23 cellular contexts compared by ENCODE assay signal in the genomic region with DNA sequence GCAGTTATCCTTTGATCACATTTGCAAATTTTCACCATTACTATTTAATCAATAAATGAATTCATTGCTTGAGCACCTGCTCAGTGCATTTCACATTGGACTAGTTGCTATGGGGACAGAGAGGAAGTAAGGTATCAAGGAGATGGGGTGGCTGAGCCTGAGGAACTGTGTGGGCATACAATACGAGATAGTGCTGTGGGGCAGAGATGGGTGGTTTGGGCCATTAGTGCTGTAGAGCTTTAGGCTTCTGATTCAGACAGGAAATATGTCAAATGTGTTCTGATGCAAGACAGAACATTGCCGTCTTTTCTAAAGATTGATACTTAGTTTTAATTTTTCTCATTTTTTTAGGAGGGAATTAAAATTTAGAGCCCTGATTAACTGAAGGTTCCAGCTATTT. TPM values are rescaled to one million over a fixed set of nuclear protein-coding genes. Genes with fewer than 3 reads are reported as not detected.
"Had no signal": no experiment of that assay in that cellular context is flagged by ENCODE, and none has a peak within 500 bp of the region (broad histone marks: within the 10 kb centered on the region; RNA-seq: fewer than 3 reads in every experiment).

No MANE protein-coding gene starts in this region.

- DNase-seq: activated B cell treated with CpG ODN at 0.5 μM for 24 hours; activated CD4-positive, alpha-beta T cell treated with anti-CD3 and anti-CD28 coated beads for 1 hour; activated CD4-positive, alpha-beta T cell treated with anti-CD3 and anti-CD28 coated beads, Interleukin-2, amount 10 ng/mL, durations not matched to agents 24 days and 14 days; activated CD4-positive, alpha-beta T cell treated with anti-CD3 and anti-CD28 coated beads, Interleukin-2, amount 50 U/mL, for 48 hours; activated CD8-positive, alpha-beta memory T cell treated with anti-CD3 and anti-CD28 coated beads for 24 hours; activated gamma-delta T cell; activated naive CD4-positive, alpha-beta T cell treated with anti-CD3 and anti-CD28 coated beads, Interleukin-2, amount 10 ng/mL, durations not matched to agents 7 days and 5 days; activated naive CD8-positive, alpha-beta T cell treated with anti-CD3 and anti-CD28 coated beads for 36 hours; activated T-cell treated with anti-CD3 and anti-CD28 coated beads, Interleukin-2, amount 50 U/mL, for 4 hours; brain microvascular endothelial cell; Karpas-422; NCI-H1048; NCI-H1417; NCI-H187; NCI-H2081; NCI-H2171; NCI-H2227 treated with DMSO at 0.1 percent for 48 hours; NCI-H446 treated with DMSO at 0.1 percent for 48 hours; NCI-H526 treated with DMSO at 0.1 percent for 48 hours; PC-9; SIG-M5; T-helper 17 cell; T-helper 9 cell had no signal

- H3K36me3 ChIP-seq: brain microvascular endothelial cell had no signal

- H3K27me3 ChIP-seq: brain microvascular endothelial cell had no signal

- H3K27ac ChIP-seq: brain microvascular endothelial cell, PC-9 had no signal

- H3K4me3 ChIP-seq: PC-9 had no signal

- H3K4me2 ChIP-seq: PC-9 had no signal

- H2AFZ ChIP-seq: PC-9 had no signal

RNA-seq across cellular contexts. Expression of a gene that starts 13.3 kb away (rescaled TPM):
- total RNA-seq: activated CD4-positive, alpha-beta T cell treated with anti-CD3 and anti-CD28 coated beads, Interleukin-2, amount 10 ng/mL, durations not matched to agents 24 days and 14 days; activated naive CD8-positive, alpha-beta T cell treated with anti-CD3 and anti-CD28 coated beads for 36 hours had no signal
